Comparison of ENCODE assay signal across 2 cellular contexts in genomic region chr19:43198686-43199419, GRCh38.
TF ChIP-seq lines count a peak whose summit lies in the region.

No MANE protein-coding gene starts in this region.

TF ChIP-seq in HEK293, 187 proteins besides CTCF, POLR2A, EP300 and RAD21:
- 0 out of 2 replicates have a peak, but pooled peaks have one; percentile 3 for TF ChIP-seq SP3 (tag by site-specific recombination; IDR thresholded peaks at IDR 0.05)
- TF ChIP-seq ZNF2 (tag by site-specific recombination; IDR thresholded peaks at IDR 0.05), result 0 out of 2 replicates have a peak, but pooled peaks have one; percentile 48
- TF ChIP-seq ZEB2 (tag by site-specific recombination; IDR thresholded peaks at IDR 0.05), result peak; percentile 40; the same call in 1 of the 2 replicates
- peak; percentile 92 for TF ChIP-seq ZBTB17 (tag by site-specific recombination; IDR thresholded peaks at IDR 0.05)
- TF ChIP-seq ZNF19 (tag by site-specific recombination; IDR thresholded peaks at IDR 0.05; ENCODE audit: low read depth), result 0 out of 2 replicates have a peak, but pooled peaks have one; percentile 14
- TF ChIP-seq ZNF501 (tag by site-specific recombination; IDR thresholded peaks at IDR 0.05), result 0 out of 2 replicates have a peak, but pooled peaks have one; percentile 32
- TF ChIP-seq ZNF654 (tag by site-specific recombination; IDR thresholded peaks at IDR 0.05; ENCODE audit: low read depth), result peak; percentile 64
- TF ChIP-seq BCL11A (tag by site-specific recombination; IDR thresholded peaks at IDR 0.05; ENCODE audit: low read depth), result 0 out of 2 replicates have a peak, but pooled peaks have one; percentile 42
- 0 out of 2 replicates have a peak, but pooled peaks have one; percentile 15 for TF ChIP-seq BCL11B (tag by site-specific recombination; IDR thresholded peaks at IDR 0.05; ENCODE audit: low read depth)

TF ChIP-seq in K562, 482 proteins besides CTCF, POLR2A, EP300 and RAD21:
- TF ChIP-seq SMC3 (conservative IDR thresholded peaks at IDR 0.05; ENCODE audit: insufficient read depth, low read depth, low read length), result 0 out of 2 replicates have a peak, but pooled peaks have one; percentile 14
- peak; percentile 85 for TF ChIP-seq ESRRA (IDR thresholded peaks at IDR 0.05; ENCODE audit: borderline replicate concordance, low read depth)
